1 cellular context compared by ENCODE assay signal in genomic region chr16:4109250-4109736, GRCh38.
TF ChIP-seq lines count a peak whose summit lies in the region.

No MANE protein-coding gene starts in this region.

TF ChIP-seq in HepG2, 621 proteins besides CTCF, POLR2A, EP300 and RAD21 (continued from another document and continues in another):
- TF ChIP-seq SRF (IDR thresholded peaks at IDR 0.05; ENCODE audit: low read depth, low read length), result no peak
- TF ChIP-seq TEAD3 (CRISPR knock-in tag; optimal IDR thresholded peaks at IDR 0.05; ENCODE audit: borderline replicate concordance), result peak; percentile 93
- TF ChIP-seq HOXA7 (CRISPR knock-in tag; IDR thresholded peaks at IDR 0.05), result no peak
- TF ChIP-seq ZNF589 (CRISPR knock-in tag; conservative IDR thresholded peaks at IDR 0.05), result no peak
- TF ChIP-seq RBM22 (optimal IDR thresholded peaks at IDR 0.05; ENCODE audit: low read length), result no peak
- peak; percentile 41; the same call in 1 of the 2 replicates for TF ChIP-seq ZBTB14 (CRISPR knock-in tag; IDR thresholded peaks at IDR 0.05)
- no peak for TF ChIP-seq THYN1 (CRISPR knock-in tag; IDR thresholded peaks at IDR 0.05; ENCODE audit: borderline replicate concordance, low read depth)
- TF ChIP-seq NR1H2 (CRISPR knock-in tag; IDR thresholded peaks at IDR 0.05; ENCODE audit: borderline replicate concordance, low read depth), result no peak
- TF ChIP-seq FOXK2 (IDR thresholded peaks at IDR 0.05), result no peak
- peak; percentile 59; the same call in 1 of the 2 replicates for TF ChIP-seq ZFX (CRISPR knock-in tag; IDR thresholded peaks at IDR 0.05; ENCODE audit: low read depth)
- no peak; the same call in 1 of the 2 replicates for TF ChIP-seq ZSCAN25 (CRISPR knock-in tag; IDR thresholded peaks at IDR 0.05)
- no peak for TF ChIP-seq ZNF235 (CRISPR knock-in tag; IDR thresholded peaks at IDR 0.05; ENCODE audit: borderline replicate concordance)
- no peak for TF ChIP-seq REXO4 (CRISPR knock-in tag; IDR thresholded peaks at IDR 0.05; ENCODE audit: borderline replicate concordance)
- TF ChIP-seq ZNF672 (CRISPR knock-in tag; IDR thresholded peaks at IDR 0.05), result no peak
- TF ChIP-seq HCFC1 (IDR thresholded peaks at IDR 0.05; ENCODE audit: low read depth, low read length), result no peak
- peak; percentile 36; the same call in 1 of the 2 replicates for TF ChIP-seq HOXA3 (CRISPR knock-in tag; IDR thresholded peaks at IDR 0.05)
- no peak for TF ChIP-seq SP2 (CRISPR knock-in tag; IDR thresholded peaks at IDR 0.05)
- no peak for TF ChIP-seq TEF (CRISPR knock-in tag; IDR thresholded peaks at IDR 0.05)
- no peak for TF ChIP-seq NR3C1 (CRISPR knock-in tag; IDR thresholded peaks at IDR 0.05)
- no peak for TF ChIP-seq RORA (CRISPR knock-in tag; IDR thresholded peaks at IDR 0.05)
- TF ChIP-seq ZNF207 (IDR thresholded peaks at IDR 0.05; ENCODE audit: borderline replicate concordance), result no peak
- no peak for TF ChIP-seq SRY (CRISPR knock-in tag; IDR thresholded peaks at IDR 0.05)
- peak; percentile 17; the same call in 1 of the 2 replicates for TF ChIP-seq HNF1B (CRISPR knock-in tag; IDR thresholded peaks at IDR 0.05)
- peak; percentile 23; the same call in 1 of the 2 replicates for TF ChIP-seq RFX1 (IDR thresholded peaks at IDR 0.05)
- TF ChIP-seq CHD2 (IDR thresholded peaks at IDR 0.05; ENCODE audit: low read depth, low read length), result no peak
- no peak; the same call in 1 of the 2 replicates for TF ChIP-seq CBX5 (CRISPR knock-in tag; IDR thresholded peaks at IDR 0.05; ENCODE audit: borderline replicate concordance)
- no peak for TF ChIP-seq ZNF251 (CRISPR knock-in tag; IDR thresholded peaks at IDR 0.05)
- no peak for TF ChIP-seq LRRFIP1 (CRISPR knock-in tag; conservative IDR thresholded peaks at IDR 0.05)
- no peak for TF ChIP-seq ZNF317 (CRISPR knock-in tag; IDR thresholded peaks at IDR 0.05)
- no peak for TF ChIP-seq ZNF546 (CRISPR knock-in tag; conservative IDR thresholded peaks at IDR 0.05)
- peak; percentile 63 for TF ChIP-seq PRDM15 (CRISPR knock-in tag; IDR thresholded peaks at IDR 0.05)
- TF ChIP-seq REL (CRISPR knock-in tag; conservative IDR thresholded peaks at IDR 0.05), result no peak
- no peak for TF ChIP-seq ZNF33A (CRISPR knock-in tag; IDR thresholded peaks at IDR 0.05; ENCODE audit: borderline replicate concordance)
- no peak for TF ChIP-seq ZFP41 (CRISPR knock-in tag; IDR thresholded peaks at IDR 0.05; ENCODE audit: borderline replicate concordance)
- TF ChIP-seq FOXO4 (CRISPR knock-in tag; conservative IDR thresholded peaks at IDR 0.05), result no peak
- no peak for TF ChIP-seq IRF9 (CRISPR knock-in tag; IDR thresholded peaks at IDR 0.05; ENCODE audit: borderline replicate concordance)
- TF ChIP-seq ZNF333 (CRISPR knock-in tag; IDR thresholded peaks at IDR 0.05; ENCODE audit: borderline replicate concordance), result no peak
- no peak for TF ChIP-seq ZNF335 (CRISPR knock-in tag; IDR thresholded peaks at IDR 0.05)
- TF ChIP-seq ZNF30 (CRISPR knock-in tag; IDR thresholded peaks at IDR 0.05), result no peak
- TF ChIP-seq ZBTB20 (CRISPR knock-in tag; IDR thresholded peaks at IDR 0.05; ENCODE audit: borderline replicate concordance, low read depth), result no peak
- TF ChIP-seq KAT7 (CRISPR knock-in tag; IDR thresholded peaks at IDR 0.05; ENCODE audit: borderline replicate concordance), result no peak
- no peak for TF ChIP-seq PAX8 (CRISPR knock-in tag; IDR thresholded peaks at IDR 0.05; ENCODE audit: borderline replicate concordance)
- no peak for TF ChIP-seq SRSF9 (IDR thresholded peaks at IDR 0.05; ENCODE audit: borderline replicate concordance, insufficient read depth, low read depth, low read length, poor library complexity, severe bottlenecking)
- TF ChIP-seq ZBTB7B (CRISPR knock-in tag; IDR thresholded peaks at IDR 0.05), result 0 out of 2 replicates have a peak, but pooled peaks have one; percentile 9
- no peak for TF ChIP-seq TOE1 (CRISPR knock-in tag; IDR thresholded peaks at IDR 0.05)
- no peak for TF ChIP-seq ZNF879 (CRISPR knock-in tag; IDR thresholded peaks at IDR 0.05)
- TF ChIP-seq ZNF75D (CRISPR knock-in tag; IDR thresholded peaks at IDR 0.05; ENCODE audit: borderline replicate concordance), result no peak
- TF ChIP-seq ZNF510 (CRISPR knock-in tag; IDR thresholded peaks at IDR 0.05; ENCODE audit: low read depth), result no peak
- peak; percentile 26; the same call in 1 of the 2 replicates for TF ChIP-seq ATF2 (CRISPR knock-in tag; IDR thresholded peaks at IDR 0.05)
- TF ChIP-seq ZNF275 (CRISPR knock-in tag; IDR thresholded peaks at IDR 0.05; ENCODE audit: borderline replicate concordance), result no peak; the same call in 1 of the 2 replicates
- TF ChIP-seq ZNF674 (CRISPR knock-in tag; IDR thresholded peaks at IDR 0.05; ENCODE audit: low read depth), result no peak
- TF ChIP-seq CENPX (CRISPR knock-in tag; IDR thresholded peaks at IDR 0.05), result no peak
- no peak for TF ChIP-seq MZF1 (CRISPR knock-in tag; IDR thresholded peaks at IDR 0.05; ENCODE audit: borderline replicate concordance)
- no peak for TF ChIP-seq ZNF607 (CRISPR knock-in tag; IDR thresholded peaks at IDR 0.05; ENCODE audit: borderline replicate concordance)
- no peak for TF ChIP-seq CHD4 (IDR thresholded peaks at IDR 0.05; ENCODE audit: borderline replicate concordance, low read length)
